ENCODE assay signal across 1 cellular context in the genomic region with DNA sequence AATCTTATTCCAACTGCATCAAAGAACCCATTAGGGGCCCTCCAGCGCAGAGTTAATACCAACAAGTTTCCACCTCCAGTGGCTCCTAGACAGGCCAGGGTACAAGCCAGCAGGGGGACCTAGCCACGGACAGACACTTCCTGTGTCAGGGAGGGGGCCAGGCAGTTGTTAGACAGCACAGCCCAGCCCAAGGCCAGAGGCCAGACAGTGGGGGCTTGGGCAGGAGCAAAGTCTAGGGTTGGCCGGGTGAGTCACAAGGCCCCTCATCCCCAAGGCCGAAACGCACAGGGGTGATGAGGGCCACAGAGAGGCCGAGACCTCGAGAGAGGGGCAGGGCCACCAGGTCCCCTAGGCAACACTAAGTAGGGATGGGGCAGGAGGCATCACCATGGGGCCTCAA.
A peak's percentile ranks its signal among the peaks of the same experiment; 100 is the strongest.
TF ChIP-seq lines count a peak whose summit lies in the region.

No MANE protein-coding gene starts in this region.

TF ChIP-seq in K562, 482 proteins besides CTCF, POLR2A, EP300 and RAD21:
- TF ChIP-seq, protein P1, sequence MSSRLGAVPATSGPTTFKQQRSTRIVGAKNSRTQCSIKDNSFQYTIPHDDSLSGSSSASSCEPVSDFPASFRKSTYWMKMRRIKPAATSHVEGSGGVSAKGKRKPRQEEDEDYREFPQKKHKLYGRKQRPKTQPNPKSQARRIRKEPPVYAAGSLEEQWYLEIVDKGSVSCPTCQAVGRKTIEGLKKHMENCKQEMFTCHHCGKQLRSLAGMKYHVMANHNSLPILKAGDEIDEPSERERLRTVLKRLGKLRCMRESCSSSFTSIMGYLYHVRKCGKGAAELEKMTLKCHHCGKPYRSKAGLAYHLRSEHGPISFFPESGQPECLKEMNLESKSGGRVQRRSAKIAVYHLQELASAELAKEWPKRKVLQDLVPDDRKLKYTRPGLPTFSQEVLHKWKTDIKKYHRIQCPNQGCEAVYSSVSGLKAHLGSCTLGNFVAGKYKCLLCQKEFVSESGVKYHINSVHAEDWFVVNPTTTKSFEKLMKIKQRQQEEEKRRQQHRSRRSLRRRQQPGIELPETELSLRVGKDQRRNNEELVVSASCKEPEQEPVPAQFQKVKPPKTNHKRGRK (tag; IDR thresholded peaks at IDR 0.05), result no peak
- TF ChIP-seq CBX3 (IDR thresholded peaks at IDR 0.05; ENCODE audit: borderline replicate concordance in 1 of 2, low read length in 2 of 2) (no peak), SP2 (IDR thresholded peaks at IDR 0.05; ENCODE audit: extremely low read depth, low read depth, low read length, poor library complexity, severe bottlenecking) (peak; percentile 11)
- TF ChIP-seq, protein P2, sequence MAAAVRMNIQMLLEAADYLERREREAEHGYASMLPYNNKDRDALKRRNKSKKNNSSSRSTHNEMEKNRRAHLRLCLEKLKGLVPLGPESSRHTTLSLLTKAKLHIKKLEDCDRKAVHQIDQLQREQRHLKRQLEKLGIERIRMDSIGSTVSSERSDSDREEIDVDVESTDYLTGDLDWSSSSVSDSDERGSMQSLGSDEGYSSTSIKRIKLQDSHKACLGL (CRISPR knock-in tag; IDR thresholded peaks at IDR 0.05; ENCODE audit: borderline replicate concordance, poor library complexity, severe bottlenecking), result no peak
